Comparison of ENCODE assay signal across 11 cellular contexts in the genomic region with DNA sequence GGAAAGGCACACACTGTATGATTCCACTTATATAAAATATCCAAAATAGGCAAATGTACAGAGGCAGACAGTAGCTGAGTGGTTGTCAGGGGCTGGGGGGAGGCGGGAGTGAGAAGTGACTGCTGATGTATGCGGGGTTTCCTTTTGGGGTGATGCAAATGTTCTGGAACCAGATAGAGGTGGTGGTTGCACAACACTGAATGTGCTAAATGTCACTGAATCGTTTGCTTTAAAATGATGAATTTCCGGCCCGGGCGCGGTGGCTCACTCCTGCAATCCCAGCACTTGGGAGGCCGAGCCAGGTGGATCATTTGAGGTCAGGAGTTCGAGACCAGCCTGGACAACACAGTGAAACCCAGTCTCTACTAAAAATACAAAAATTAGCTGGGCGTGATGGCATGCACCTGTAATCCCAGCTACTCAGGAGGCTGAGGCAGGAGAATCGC. TPM values are rescaled to one million over a fixed set of nuclear protein-coding genes. Genes with fewer than 3 reads are reported as not detected.
DNase-seq lines count a peak whose midpoint lies in the region; ATAC-seq and TF ChIP-seq lines count a peak whose summit lies in the region.
"Not testable (repeated sequence)": the region's sequence is repeated elsewhere in the genome, so short reads cannot be mapped to it uniquely, and the experiment has no call there.
"Had no signal": no experiment of that assay in that cellular context is flagged by ENCODE, and none has a peak within 500 bp of the region (broad histone marks: within the 10 kb centered on the region; RNA-seq: fewer than 3 reads in every experiment).

No MANE protein-coding gene starts in this region.

- TF ChIP-seq CTCF in tibial nerve (IDR thresholded peaks at IDR 0.05), result not testable (repeated sequence)

- peaks cover 17% of the 10 kb centered on the region for H3K36me3 Mint-ChIP-seq in activated CD4-positive, alpha-beta T cell treated with anti-CD3 and anti-CD28 coated beads, Interleukin-2, amount 10 ng/mL, durations not matched to agents 7 days and 5 days (ENCODE audit: low read depth)
- H3K36me3 Mint-ChIP-seq in activated naive CD4-positive, alpha-beta T cell treated with anti-CD3 and anti-CD28 coated beads, Interleukin-2, amount 10 ng/mL, durations not matched to agents 7 days and 5 days, result peaks cover 13% of the 10 kb centered on the region

- TF ChIP-seq EP300 in tibial nerve (IDR thresholded peaks at IDR 0.05), result peak in 1 of 2 donors; percentile 49

- POLR2A ChIA-PET in activated CD4-positive, alpha-beta T cell treated with anti-CD3 and anti-CD28 coated beads, Interleukin-2, amount 10 ng/mL, durations not matched to agents 7 days and 5 days (lab: Charles Lee), result interaction anchor here (0.6 to 0.7 kb wide), 2 partner anchors 1501 to 1885 kb away, joined by 3 read pairs; no protein-coding TSS in a partner anchor

- not testable (repeated sequence) for H3K27me3 ChIP-seq in tibial nerve

- not testable (repeated sequence) for H3K9me3 Mint-ChIP-seq in activated CD4-positive, alpha-beta T cell treated with anti-CD3 and anti-CD28 coated beads, Interleukin-2, amount 10 ng/mL, durations not matched to agents 7 days and 5 days; activated naive CD4-positive, alpha-beta T cell treated with anti-CD3 and anti-CD28 coated beads, Interleukin-2, amount 10 ng/mL, durations not matched to agents 7 days and 5 days

- peaks cover 75% of the 10 kb centered on the region for H3K4me1 Mint-ChIP-seq in activated CD4-positive, alpha-beta T cell treated with anti-CD3 and anti-CD28 coated beads, Interleukin-2, amount 10 ng/mL, durations not matched to agents 7 days and 5 days
- peaks cover 90% of the 10 kb centered on the region for H3K4me1 Mint-ChIP-seq in activated naive CD4-positive, alpha-beta T cell treated with anti-CD3 and anti-CD28 coated beads, Interleukin-2, amount 10 ng/mL, durations not matched to agents 7 days and 5 days

- H3K4me3 ChIP-seq in tibial nerve, result not testable (repeated sequence)

- not testable (repeated sequence) for TF ChIP-seq POLR2A in tibial nerve (IDR thresholded peaks at IDR 0.05)

- peak overlapping the region in 3 of 4 donors; percentile 76 to 91 (median 80) for H3K27ac ChIP-seq in tibial nerve

- H3K27ac Mint-ChIP-seq in activated CD4-positive, alpha-beta T cell treated with anti-CD3 and anti-CD28 coated beads, Interleukin-2, amount 10 ng/mL, durations not matched to agents 7 days and 5 days, result peak overlapping the region; percentile 96
- peak overlapping the region; percentile 98 for H3K27ac Mint-ChIP-seq in activated naive CD4-positive, alpha-beta T cell treated with anti-CD3 and anti-CD28 coated beads, Interleukin-2, amount 10 ng/mL, durations not matched to agents 7 days and 5 days

- CTCF ChIA-PET in activated CD4-positive, alpha-beta T cell treated with anti-CD3 and anti-CD28 coated beads, Interleukin-2, amount 10 ng/mL, durations not matched to agents 7 days and 5 days (lab: Charles Lee), result interaction anchor here (0.7 to 1.8 kb wide), 8 partner anchors 20 to 323 kb away, joined by 3 to 8 read pairs (median 4); a partner anchor contains a TSS
- CTCF ChIA-PET in activated naive CD4-positive, alpha-beta T cell treated with anti-CD3 and anti-CD28 coated beads, Interleukin-2, amount 10 ng/mL, durations not matched to agents 7 days and 5 days (lab: Charles Lee), result interaction anchor here (1.0 to 1.4 kb wide), 4 partner anchors 23 to 91 kb away, joined by 3 to 4 read pairs (median 4); no protein-coding TSS in a partner anchor

- not testable (repeated sequence) for H3K9me3 ChIP-seq in tibial nerve

- H3K36me3 ChIP-seq in tibial nerve, result not testable (repeated sequence)

- ATAC-seq in GM18867 (IDR thresholded peaks at IDR 0.05; ENCODE audit: unreplicated experiment) (peak; percentile 50), esophagus mucosa (peak; percentile 35)

- H3K4me3 Mint-ChIP-seq in activated CD4-positive, alpha-beta T cell treated with anti-CD3 and anti-CD28 coated beads, Interleukin-2, amount 10 ng/mL, durations not matched to agents 7 days and 5 days, result peak overlapping the region; percentile 44
- H3K4me3 Mint-ChIP-seq in activated naive CD4-positive, alpha-beta T cell treated with anti-CD3 and anti-CD28 coated beads, Interleukin-2, amount 10 ng/mL, durations not matched to agents 7 days and 5 days, result not testable (repeated sequence)

- not testable (repeated sequence) for H3K27me3 Mint-ChIP-seq in activated CD4-positive, alpha-beta T cell treated with anti-CD3 and anti-CD28 coated beads, Interleukin-2, amount 10 ng/mL, durations not matched to agents 7 days and 5 days; activated naive CD4-positive, alpha-beta T cell treated with anti-CD3 and anti-CD28 coated beads, Interleukin-2, amount 10 ng/mL, durations not matched to agents 7 days and 5 days

- peaks cover 0 to 29% (median 19%) of the 10 kb centered on the region in 4 donors for H3K4me1 ChIP-seq in tibial nerve

- WGBS in tibial nerve, 2 donors, result 42 to 50% methylated on average over 11 of the region's 11 CpGs

- peak; percentile 86 to 90 for DNase-seq in NOMO-1 (lab: John Stamatoyannopoulos, UW; ENCODE audit: unreplicated experiment in 2 of 2)
- DNase-seq in activated CD4-positive, alpha-beta T cell treated with anti-CD3 and anti-CD28 coated beads, Interleukin-2, amount 10 ng/mL, durations not matched to agents 7 days and 5 days, result peak; percentile 61
- DNase-seq in activated naive CD4-positive, alpha-beta T cell treated with anti-CD3 and anti-CD28 coated beads, Interleukin-2, amount 10 ng/mL, durations not matched to agents 7 days and 5 days, result peak; percentile 68
- peak; percentile 62 for DNase-seq in medulla oblongata (ENCODE audit: extremely low spot score)
- peak; percentile 54 for DNase-seq in stimulated activated CD4-positive, alpha-beta T cell treated with anti-CD3 and anti-CD28 coated beads, Interleukin-4, amount 100 ng/mL, for 1 hour
- peak in 1 of 2 donors; percentile 56 for DNase-seq in tibial nerve (ENCODE audit: low spot score in 2 of 2)

RNA-seq across cellular contexts. Expression of a gene that starts 2.4 kb away (rescaled TPM):
- 10 to 100 TPM; 81.8 to 86.8 TPM for total RNA-seq in activated CD4-positive, alpha-beta T cell treated with anti-CD3 and anti-CD28 coated beads, Interleukin-2, amount 10 ng/mL, durations not matched to agents 7 days and 5 days
- total RNA-seq in esophagus mucosa, result 0.36 TPM
- 1 to 10 TPM; 1.0 to 4.8 (median 1.9) TPM for total RNA-seq in tibial nerve
- total RNA-seq: Calu3, kidney epithelial cell, vagina had no signal

RNA-seq across cellular contexts. Expression of a gene that starts 8.5 kb away (rescaled TPM):
- 10 to 100 TPM; 31.0 to 35.8 TPM for total RNA-seq in activated CD4-positive, alpha-beta T cell treated with anti-CD3 and anti-CD28 coated beads, Interleukin-2, amount 10 ng/mL, durations not matched to agents 7 days and 5 days
- total RNA-seq in esophagus mucosa (3.2 TPM), tibial nerve (10 to 100 TPM in 2 of 4 donors, 1 to 10 TPM in 2; 7.6 to 19.8 (median 10.0) TPM)

Comparison
In these comparisons a context has a peak if more than half of its experiments do, and no peak if none do; other contexts are left out.
1. RNA of a gene that starts 2.4 kb away (total RNA-seq): 81.8 to 86.8 TPM in activated CD4-positive, alpha-beta T cell treated with anti-CD3 and anti-CD28 coated beads, Interleukin-2, amount 10 ng/mL, durations not matched to agents 7 days and 5 days; 1.0 to 4.8 TPM in tibial nerve and 0.36 TPM in esophagus mucosa (single experiment); every median in the first group is over 10 times any median in the second.